ENCODE assay signal across 18 cellular contexts in the genomic region with DNA sequence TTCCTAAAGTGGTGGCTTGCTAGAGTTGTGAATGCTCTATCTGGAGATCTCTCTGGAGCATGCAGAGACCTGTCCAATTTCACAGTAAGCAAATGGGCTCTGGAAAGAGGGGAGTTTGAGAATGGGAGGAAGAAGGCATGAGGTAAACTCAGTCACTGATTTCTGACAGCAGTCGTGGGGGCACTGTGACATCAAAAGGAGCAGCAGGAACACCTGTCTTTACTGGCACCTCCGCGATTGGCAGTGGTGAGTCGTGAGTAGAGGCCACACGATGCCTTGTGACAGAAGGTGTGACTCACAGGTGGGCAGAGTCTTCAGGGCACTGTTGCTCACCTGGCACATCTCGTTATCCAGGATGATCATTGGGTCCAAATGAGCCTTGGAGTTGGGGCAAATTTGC. TPM values are rescaled to one million over a fixed set of nuclear protein-coding genes. Genes with fewer than 3 reads are reported as not detected.
"Had no signal": no experiment of that assay in that cellular context is flagged by ENCODE, and none has a peak within 500 bp of the region (broad histone marks: within the 10 kb centered on the region; RNA-seq: fewer than 3 reads in every experiment).

No MANE protein-coding gene starts in this region.

- ATAC-seq: activated CD8-positive, alpha-beta T cell treated with anti-CD3 and anti-CD28 coated beads, Interleukin-2, amount 10 ng/mL, durations not matched to agents 7 days and 5 days; activated naive CD4-positive, alpha-beta T cell treated with anti-CD3 and anti-CD28 coated beads, Interleukin-2, amount 50 U/mL, for 72 hours; psoas muscle; stimulated activated naive B cell treated with anti-CD40 and anti-IgM and Interleukin-4, amounts not matched to agents 10 μg/mL and 1 μg/mL and 100 μg/mL, for 72 hours; upper lobe of right lung; WTC11 had no signal

- H3K36me3 ChIP-seq: colonic mucosa, upper lobe of right lung had no signal

- H3K4me3 ChIP-seq: colonic mucosa, psoas muscle, upper lobe of right lung had no signal

- H3K9me3 ChIP-seq: colonic mucosa, psoas muscle, upper lobe of right lung had no signal

- H3K4me1 ChIP-seq: colonic mucosa, psoas muscle, upper lobe of right lung had no signal

- H3K27me3 ChIP-seq: colonic mucosa, upper lobe of right lung had no signal

- DNase-seq: activated CD4-positive, alpha-beta T cell treated with anti-CD3 and anti-CD28 coated beads for 48 hours; activated CD8-positive, alpha-beta memory T cell treated with anti-CD3 and anti-CD28 coated beads, Interleukin-2, amount 50 U/mL, for 4 hours; activated CD8-positive, alpha-beta T cell treated with anti-CD3 and anti-CD28 coated beads, Interleukin-2, amount 10 ng/mL, durations not matched to agents 7 days and 5 days; activated effector memory CD4-positive, alpha-beta T cell treated with anti-CD3 and anti-CD28 coated beads, Interleukin-2, amount 50 U/mL, for 16 hours; activated T-cell treated with anti-CD3 and anti-CD28 coated beads, Interleukin-2, amount 50 U/mL, for 48 hours; caudate nucleus; colonic mucosa; effector CD8-positive, alpha-beta T cell; head of caudate nucleus; immature natural killer cell; mesendoderm; psoas muscle; stimulated activated naive B cell treated with anti-CD40 and anti-IgM and Interleukin-4, amounts not matched to agents 10 μg/mL and 1 μg/mL and 100 μg/mL, for 72 hours; upper lobe of right lung had no signal

- H3K27ac ChIP-seq: colonic mucosa, psoas muscle, upper lobe of right lung had no signal

RNA-seq across cellular contexts. Expression of a gene that starts 38.8 kb away (rescaled TPM):
- total RNA-seq: activated CD8-positive, alpha-beta T cell treated with anti-CD3 and anti-CD28 coated beads, Interleukin-2, amount 10 ng/mL, durations not matched to agents 7 days and 5 days; activated naive CD4-positive, alpha-beta T cell treated with anti-CD3 and anti-CD28 coated beads, Interleukin-2, amount 50 U/mL, for 72 hours; T-helper 2 cell treated with Interferon-gamma antibody and Interleukin-4, amounts not matched to agents 100 ng/mL and 5 ng/mL, for 36 hours had no signal
- polyA plus RNA-seq: neural cell had no signal
